ENCODE assay signal across 25 cellular contexts in the genomic region with DNA sequence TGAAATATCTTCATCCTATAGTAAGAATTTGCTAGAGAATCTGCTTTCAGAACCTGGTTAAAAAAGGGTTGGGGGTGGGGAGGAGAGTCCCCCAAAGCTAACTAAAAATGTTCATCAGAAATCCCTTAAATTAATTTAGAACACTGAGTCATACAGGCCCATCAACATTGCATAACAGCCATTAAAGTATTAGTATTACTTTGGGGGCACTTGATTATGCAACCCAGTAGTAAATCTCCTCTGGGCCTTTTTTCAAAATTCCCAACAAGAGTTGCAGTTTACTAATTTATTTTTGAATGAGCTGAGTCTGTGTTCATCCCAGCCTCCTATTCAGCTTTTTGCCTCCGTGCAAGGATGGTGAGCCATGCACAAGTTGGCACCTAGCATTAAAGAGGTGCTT. TPM values are rescaled to one million over a fixed set of nuclear protein-coding genes. Genes with fewer than 3 reads are reported as not detected.
"Had no signal": no experiment of that assay in that cellular context is flagged by ENCODE, and none has a peak within 500 bp of the region (broad histone marks: within the 10 kb centered on the region; RNA-seq: fewer than 3 reads in every experiment).

No MANE protein-coding gene starts in this region.

- H3K4me3 ChIP-seq: dorsolateral prefrontal cortex, heart left ventricle, hepatocyte, left lung, mucosa of descending colon, neural progenitor cell, psoas muscle, smooth muscle cell, thyroid gland had no signal

- ATAC-seq: heart left ventricle; left lung; mucosa of descending colon; right cardiac atrium; stimulated activated naive CD8-positive, alpha-beta T cell treated with anti-CD3 and anti-CD28 coated beads, Interleukin-15, amount 100 ng/mL, for 72 hours had no signal

- H3K27ac ChIP-seq: heart left ventricle, hepatocyte, left lung, neural progenitor cell, parathyroid adenoma, psoas muscle, thyroid gland had no signal

- DNase-seq: dorsolateral prefrontal cortex; effector CD4-positive, alpha-beta T cell; heart left ventricle; left cardiac atrium; left lung; mesenchymal stem cell; mucosa of descending colon; naive B cell; psoas muscle; right cardiac atrium; stimulated activated CD4-positive, alpha-beta T cell treated with anti-CD3 and anti-CD28 coated beads, Interleukin-12 subunit alpha, Interleukin-12 subunit beta, amount 100 ng/mL, for 4 hours; stimulated activated CD4-positive, alpha-beta T cell treated with anti-CD3 and anti-CD28 coated beads, Interleukin-1b, Interleukin-23, amount 100 ng/mL, for 48 hours; stimulated activated CD4-positive, alpha-beta T cell treated with anti-CD3 and anti-CD28 coated beads, Interleukin-4, amount 100 ng/mL, for 1 hour; stimulated activated CD8-positive, alpha-beta memory T cell treated with anti-CD3 and anti-CD28 coated beads, Interleukin-4, amount 100 ng/mL, for 48 hours; stimulated activated naive CD4-positive, alpha-beta T cell; stimulated activated naive CD8-positive, alpha-beta T cell treated with anti-CD3 and anti-CD28 coated beads, Interleukin-15, amount 100 ng/mL, for 72 hours; thyroid gland; trophoblast cell had no signal

- H3K9me3 ChIP-seq: heart left ventricle, left lung, mucosa of descending colon, psoas muscle, thyroid gland had no signal

- H3K4me1 ChIP-seq: heart left ventricle, left lung, neural progenitor cell, parathyroid adenoma, psoas muscle, thyroid gland had no signal

- H3K36me3 ChIP-seq: heart left ventricle, left lung, neural progenitor cell, thyroid gland had no signal

- H3K27me3 ChIP-seq: dorsolateral prefrontal cortex, thyroid gland had no signal

RNA-seq across cellular contexts. Expression of gene SLC24A4, which starts 8.8 kb away (rescaled TPM):
- total RNA-seq: kidney epithelial cell, mesothelial cell of epicardium, renal cortical epithelial cell had no signal
- polyA plus RNA-seq: smooth muscle cell had no signal
